Comparison of ENCODE assay signal across 8 cellular contexts in the genomic region with DNA sequence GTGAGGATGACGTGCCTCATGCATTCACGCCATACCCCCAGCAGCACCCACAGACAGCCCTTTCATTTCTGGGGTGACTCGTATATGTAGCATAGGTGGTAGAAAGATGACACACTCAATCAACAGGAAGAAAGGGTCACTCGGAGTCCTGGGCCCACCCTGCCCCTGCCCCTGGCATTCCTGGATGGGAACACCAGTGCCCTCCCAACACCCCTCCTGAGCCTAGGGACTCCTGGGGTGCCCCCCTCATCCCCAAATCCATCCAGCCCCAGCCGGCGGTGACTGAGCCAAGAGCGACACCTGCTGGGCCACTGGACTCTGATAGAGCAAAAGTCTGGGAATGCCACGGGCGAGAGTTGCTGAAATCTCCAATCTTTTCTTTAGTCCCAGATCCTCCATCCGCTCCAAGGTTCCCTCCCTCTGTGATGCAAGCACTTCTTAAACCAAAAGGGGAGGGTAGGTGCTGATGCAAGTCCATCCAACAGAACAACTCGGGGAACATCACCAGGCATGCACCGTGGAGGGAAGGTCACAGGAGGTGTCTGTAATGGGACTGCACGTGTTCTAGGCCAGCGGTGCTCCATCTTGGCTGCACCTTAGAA. TPM values are rescaled to one million over a fixed set of nuclear protein-coding genes. Genes with fewer than 3 reads are reported as not detected.
DNase-seq lines count a peak whose midpoint lies in the region; ATAC-seq and TF ChIP-seq lines count a peak whose summit lies in the region.

No MANE protein-coding gene starts in this region.

- H2AFZ ChIP-seq in fibroblast of lung (ENCODE audit: low read length), result no peak overlapping the region

- no peaks in the 10 kb centered on the region for H3K79me2 ChIP-seq in fibroblast of lung (ENCODE audit: control insufficient read depth, insufficient read depth, low read length)

- TF ChIP-seq CTCF in A673 (conservative IDR thresholded peaks at IDR 0.05; ENCODE audit: low read depth, low read length), result peak; percentile 79
- TF ChIP-seq CTCF in fibroblast of lung (conservative IDR thresholded peaks at IDR 0.05 in 1 of 2, IDR thresholded peaks at IDR 0.05 in 1 of 2; ENCODE audit: low read depth in 1 of 2, low read length in 2 of 2), result peak; percentile 60
- TF ChIP-seq CTCF in nephron (IDR thresholded peaks at IDR 0.05; ENCODE audit: unreplicated experiment in 3 of 3), result peak; percentile 50 to 60 (median 57)

- H3K27ac ChIP-seq in A673 (ENCODE audit: low read depth, low read length, poor library complexity, severe bottlenecking) (no peak overlapping the region), fibroblast of lung (ENCODE audit: insufficient read depth, low read length) (no peak overlapping the region)

- H3K36me3 ChIP-seq in A673 (ENCODE audit: insufficient read depth, low read length, poor library complexity, severe bottlenecking) (no peaks in the 10 kb centered on the region), fibroblast of lung (ENCODE audit: control insufficient read depth, insufficient read depth, low read length) (no peaks in the 10 kb centered on the region)

- H3K36me3 Mint-ChIP-seq in nephron (ENCODE audit: low read depth), result no peaks in the 10 kb centered on the region

- H3K27me3 ChIP-seq in A673 (replicated peaks; ENCODE audit: insufficient read depth, low read depth, low read length, poor library complexity), result no peaks in the 10 kb centered on the region
- no peaks in the 10 kb centered on the region for H3K27me3 ChIP-seq in fibroblast of lung (ENCODE audit: control insufficient read depth, insufficient read depth, low read length)

- BruUV-seq in A673 (replicated peaks; lab: Mats Ljungman, UMichigan), result no TSS peak

- no peak overlapping the region for H3K9ac ChIP-seq in fibroblast of lung (ENCODE audit: insufficient read depth, low read length)

- DNase-seq in A673 (ENCODE audit: low spot score), result peak; percentile 39
- DNase-seq in H4 (ENCODE audit: low spot score), result peak; percentile 11
- peak; percentile 28 to 44 for DNase-seq in activated CD4-positive, alpha-beta T cell treated with anti-CD3 and anti-CD28 coated beads, Interleukin-2, amount 50 U/mL, for 48 hours
- DNase-seq in fibroblast of lung (ENCODE audit: low read depth in 2 of 2), result peak; percentile 13 to 50
- DNase-seq in NCI-H345 (lab: John Stamatoyannopoulos, UW), result no peak
- no peak for DNase-seq in NK-92 treated with Interleukin-12 subunit alpha and Interleukin-12 subunit beta, amount 100 ng/mL, for 24 hours (lab: John Stamatoyannopoulos, UW)

- CTCF ChIA-PET in A673 (lab: Charles Lee), result interaction anchor here (0.5 to 1.2 kb wide), 2 partner anchors 200 to 210 kb away, joined by 3 to 4 read pairs; no protein-coding TSS in a partner anchor

- H3K4me1 Mint-ChIP-seq in nephron, result peaks cover 19% of the 10 kb centered on the region

- intact Hi-C loops in A673 (cut with micrococcal nuclease; ENCODE audit: unreplicated experiment), result loop anchor here (5.0 to 10.0 kb wide), 2 partner anchors 180 to 212 kb away; a partner anchor contains a TSS

- H3K4me1 ChIP-seq in A673 (ENCODE audit: insufficient read depth, low read length, poor library complexity, severe bottlenecking) (no peaks in the 10 kb centered on the region), fibroblast of lung (ENCODE audit: control insufficient read depth, extremely low read depth, insufficient read depth, low read length) (peaks cover 5% of the 10 kb centered on the region)

- no peak overlapping the region for H3K4me2 ChIP-seq in fibroblast of lung (ENCODE audit: extremely low read depth, insufficient read depth, low read length)

- no peaks in the 10 kb centered on the region for H4K20me1 ChIP-seq in fibroblast of lung (ENCODE audit: control insufficient read depth, extremely low read depth, insufficient read depth, low read length)

- no peaks in the 10 kb centered on the region for H3K9me3 ChIP-seq in A673 (ENCODE audit: low read depth, low read length, poor library complexity, severe bottlenecking)
- no peaks in the 10 kb centered on the region for H3K9me3 ChIP-seq in fibroblast of lung (ENCODE audit: control insufficient read depth, insufficient read depth, low read depth, low read length)

- POLR2A ChIA-PET in A673 (lab: Charles Lee; ENCODE audit: low non-redundant PET), result no interaction called here

- H3K4me3 Mint-ChIP-seq in nephron, result no peak overlapping the region

- no peaks in the 10 kb centered on the region for H3K9me3 Mint-ChIP-seq in nephron

- no peaks in the 10 kb centered on the region for H3K27me3 Mint-ChIP-seq in nephron (ENCODE audit: low read depth)

- ATAC-seq in GM21619 (IDR thresholded peaks at IDR 0.05; ENCODE audit: unreplicated experiment), result no peak

- peak overlapping the region in 2 of 3 experiments; percentile 16 to 67 for H3K27ac Mint-ChIP-seq in nephron

- H3K4me3 ChIP-seq in A673 (ENCODE audit: low read depth, low read length, poor library complexity, severe bottlenecking) (no peak overlapping the region), fibroblast of lung (replicated peaks in 1 of 4; ENCODE audit: control extremely low read depth in 1 of 4, insufficient read depth in 1 of 4, low read depth in 3 of 4, low read length in 4 of 4) (no peak overlapping the region)

RNA-seq across cellular contexts. Expression of a gene that starts 31.1 kb away (rescaled TPM):
- total RNA-seq in A673 (2021) (not detected in 2 replicates), fibroblast of lung (under 0.01 TPM in 2 replicates)
- 0.02 TPM in 1 of 2 replicates, not detected in the other for total RNA-seq in H4 (2014; rRNA removed; shearing (Covaris generic))
- polyA plus RNA-seq in fibroblast of lung, result 1.6 and 3.0 TPM in 2 replicates
- 3.1 and 10.5 TPM in 2 replicates for polyA plus RNA-seq in fibroblast of lung (2012)
- 2.2 and 11.6 TPM in 2 replicates for polyA minus RNA-seq in fibroblast of lung (ENCODE audit: low replicate concordance)

Comparison
In these comparisons a context has a peak if more than half of its experiments do, and no peak if none do; other contexts are left out.
1. DNase-seq: peak in A673 (single experiment), H4 (single experiment), activated CD4-positive, alpha-beta T cell treated with anti-CD3 and anti-CD28 coated beads, Interleukin-2, amount 50 U/mL, for 48 hours (2 of 2) and fibroblast of lung (2 of 2); none in NCI-H345 (single experiment) and NK-92 treated with Interleukin-12 subunit alpha and Interleukin-12 subunit beta, amount 100 ng/mL, for 24 hours (single experiment).
2. Peak in every context shown above with its lines, with median percentiles within 50 percentile points of each other: CTCF ChIP-seq.